In genomic region chr17:45218895-45219661, GRCh38 we compare ENCODE assay signal across 1 cellular context.
A peak's percentile ranks its signal among the peaks of the same experiment; 100 is the strongest.
TF ChIP-seq lines count a peak whose summit lies in the region.

No MANE protein-coding gene starts in this region.

TF ChIP-seq in HepG2, 621 proteins besides CTCF, POLR2A, EP300 and RAD21 (continued from another document and continues in another):
- peak; percentile 90 for TF ChIP-seq ZNF574 (CRISPR knock-in tag; IDR thresholded peaks at IDR 0.05)
- TF ChIP-seq NFIC (IDR thresholded peaks at IDR 0.05; ENCODE audit: low read length): no peak
- no peak for TF ChIP-seq PCBP2 (optimal IDR thresholded peaks at IDR 0.05; ENCODE audit: low read depth, low read length, poor library complexity, severe bottlenecking)
- TF ChIP-seq, protein P1, sequence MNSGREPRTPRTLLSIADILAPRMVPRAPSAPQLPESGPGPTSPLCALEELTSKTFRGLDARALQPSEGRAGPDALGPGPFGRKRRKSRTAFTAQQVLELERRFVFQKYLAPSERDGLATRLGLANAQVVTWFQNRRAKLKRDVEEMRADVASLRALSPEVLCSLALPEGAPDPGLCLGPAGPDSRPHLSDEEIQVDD (CRISPR knock-in tag; IDR thresholded peaks at IDR 0.05; ENCODE audit: borderline replicate concordance): no peak
- TF ChIP-seq GATAD1 (CRISPR knock-in tag; IDR thresholded peaks at IDR 0.05): peak; percentile 42; the same call in 1 of the 2 replicates
- no peak for TF ChIP-seq TCF12 (IDR thresholded peaks at IDR 0.05)
- TF ChIP-seq TCF12 (CRISPR knock-in tag; IDR thresholded peaks at IDR 0.05): no peak
- TF ChIP-seq ZNF547 (CRISPR knock-in tag; IDR thresholded peaks at IDR 0.05): no peak
- TF ChIP-seq EZH2 (conservative IDR thresholded peaks at IDR 0.05; ENCODE audit: low read depth, low read length): no peak
- TF ChIP-seq FOSL2 (CRISPR knock-in tag; IDR thresholded peaks at IDR 0.05): peak; percentile 42; the same call in 1 of the 2 replicates
- TF ChIP-seq, protein P2, sequence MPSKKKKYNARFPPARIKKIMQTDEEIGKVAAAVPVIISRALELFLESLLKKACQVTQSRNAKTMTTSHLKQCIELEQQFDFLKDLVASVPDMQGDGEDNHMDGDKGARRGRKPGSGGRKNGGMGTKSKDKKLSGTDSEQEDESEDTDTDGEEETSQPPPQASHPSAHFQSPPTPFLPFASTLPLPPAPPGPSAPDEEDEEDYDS (CRISPR knock-in tag; IDR thresholded peaks at IDR 0.05): no peak
- TF ChIP-seq CCDC6 (CRISPR knock-in tag; IDR thresholded peaks at IDR 0.05): no peak
- TF ChIP-seq, protein P3, sequence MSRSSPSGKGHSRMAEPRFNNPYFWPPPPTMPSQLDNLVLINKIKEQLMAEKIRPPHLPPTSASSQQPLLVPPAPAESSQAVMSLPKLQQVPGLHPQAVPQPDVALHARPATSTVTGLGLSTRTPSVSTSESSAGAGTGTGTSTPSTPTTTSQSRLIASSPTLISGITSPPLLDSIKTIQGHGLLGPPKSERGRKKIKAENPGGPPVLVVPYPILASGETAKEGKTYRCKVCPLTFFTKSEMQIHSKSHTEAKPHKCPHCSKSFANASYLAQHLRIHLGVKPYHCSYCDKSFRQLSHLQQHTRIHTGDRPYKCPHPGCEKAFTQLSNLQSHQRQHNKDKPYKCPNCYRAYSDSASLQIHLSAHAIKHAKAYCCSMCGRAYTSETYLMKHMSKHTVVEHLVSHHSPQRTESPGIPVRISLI (CRISPR knock-in tag; IDR thresholded peaks at IDR 0.05; ENCODE audit: borderline replicate concordance): no peak
- no peak for TF ChIP-seq KLF11 (CRISPR knock-in tag; IDR thresholded peaks at IDR 0.05)
- TF ChIP-seq AHDC1 (CRISPR knock-in tag; IDR thresholded peaks at IDR 0.05; ENCODE audit: borderline replicate concordance): no peak
- TF ChIP-seq, protein P4, sequence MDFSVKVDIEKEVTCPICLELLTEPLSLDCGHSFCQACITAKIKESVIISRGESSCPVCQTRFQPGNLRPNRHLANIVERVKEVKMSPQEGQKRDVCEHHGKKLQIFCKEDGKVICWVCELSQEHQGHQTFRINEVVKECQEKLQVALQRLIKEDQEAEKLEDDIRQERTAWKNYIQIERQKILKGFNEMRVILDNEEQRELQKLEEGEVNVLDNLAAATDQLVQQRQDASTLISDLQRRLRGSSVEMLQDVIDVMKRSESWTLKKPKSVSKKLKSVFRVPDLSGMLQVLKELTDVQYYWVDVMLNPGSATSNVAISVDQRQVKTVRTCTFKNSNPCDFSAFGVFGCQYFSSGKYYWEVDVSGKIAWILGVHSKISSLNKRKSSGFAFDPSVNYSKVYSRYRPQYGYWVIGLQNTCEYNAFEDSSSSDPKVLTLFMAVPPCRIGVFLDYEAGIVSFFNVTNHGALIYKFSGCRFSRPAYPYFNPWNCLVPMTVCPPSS (IDR thresholded peaks at IDR 0.05): no peak
- TF ChIP-seq, protein P5, sequence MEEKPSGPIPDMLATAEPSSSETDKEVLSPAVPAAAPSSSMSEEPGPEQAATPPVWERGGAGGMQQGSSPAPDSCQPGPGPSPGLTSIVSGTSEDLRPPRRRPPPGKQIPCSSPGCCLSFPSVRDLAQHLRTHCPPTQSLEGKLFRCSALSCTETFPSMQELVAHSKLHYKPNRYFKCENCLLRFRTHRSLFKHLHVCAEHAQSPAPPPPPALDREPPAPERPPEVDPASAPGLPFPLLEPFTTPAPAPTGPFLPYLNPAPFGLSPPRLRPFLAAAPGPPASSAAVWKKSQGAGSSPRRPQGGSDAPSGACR (CRISPR knock-in tag; IDR thresholded peaks at IDR 0.05): no peak
- peak; percentile 69 for TF ChIP-seq TEAD3 (CRISPR knock-in tag; optimal IDR thresholded peaks at IDR 0.05; ENCODE audit: borderline replicate concordance)
- TF ChIP-seq ZNF605 (CRISPR knock-in tag; IDR thresholded peaks at IDR 0.05): no peak
- TF ChIP-seq GATAD2A (CRISPR knock-in tag; IDR thresholded peaks at IDR 0.05): peak; percentile 45; the same call in 1 of the 2 replicates
- 0 out of 2 replicates have a peak, but pooled peaks have one; percentile 47 for TF ChIP-seq IRF2 (CRISPR knock-in tag; IDR thresholded peaks at IDR 0.05)
- no peak for TF ChIP-seq ZZZ3 (CRISPR knock-in tag; IDR thresholded peaks at IDR 0.05; ENCODE audit: borderline replicate concordance)
- TF ChIP-seq, protein P6, sequence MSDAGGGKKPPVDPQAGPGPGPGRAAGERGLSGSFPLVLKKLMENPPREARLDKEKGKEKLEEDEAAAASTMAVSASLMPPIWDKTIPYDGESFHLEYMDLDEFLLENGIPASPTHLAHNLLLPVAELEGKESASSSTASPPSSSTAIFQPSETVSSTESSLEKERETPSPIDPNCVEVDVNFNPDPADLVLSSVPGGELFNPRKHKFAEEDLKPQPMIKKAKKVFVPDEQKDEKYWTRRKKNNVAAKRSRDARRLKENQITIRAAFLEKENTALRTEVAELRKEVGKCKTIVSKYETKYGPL (CRISPR knock-in tag; IDR thresholded peaks at IDR 0.05): no peak
- no peak for TF ChIP-seq HNRNPUL1 (IDR thresholded peaks at IDR 0.05; ENCODE audit: low read depth, low read length)
- TF ChIP-seq ARNT (IDR thresholded peaks at IDR 0.05): no peak
- 0 out of 2 replicates have a peak, but pooled peaks have one; percentile 20 for TF ChIP-seq SUZ12 (IDR thresholded peaks at IDR 0.05; ENCODE audit: low read depth, low read length)
- TF ChIP-seq ZNF670 (CRISPR knock-in tag; IDR thresholded peaks at IDR 0.05; ENCODE audit: borderline replicate concordance): no peak
- TF ChIP-seq ZNF20 (CRISPR knock-in tag; IDR thresholded peaks at IDR 0.05): no peak
- TF ChIP-seq MYNN (CRISPR knock-in tag; IDR thresholded peaks at IDR 0.05; ENCODE audit: low read depth): no peak
- TF ChIP-seq SP4 (CRISPR knock-in tag; IDR thresholded peaks at IDR 0.05): 0 out of 2 replicates have a peak, but pooled peaks have one; percentile 38
- peak; percentile 60; the same call in 1 of the 2 replicates for TF ChIP-seq ZNF691 (CRISPR knock-in tag; IDR thresholded peaks at IDR 0.05; ENCODE audit: borderline replicate concordance, low read depth)
- TF ChIP-seq, protein P7, sequence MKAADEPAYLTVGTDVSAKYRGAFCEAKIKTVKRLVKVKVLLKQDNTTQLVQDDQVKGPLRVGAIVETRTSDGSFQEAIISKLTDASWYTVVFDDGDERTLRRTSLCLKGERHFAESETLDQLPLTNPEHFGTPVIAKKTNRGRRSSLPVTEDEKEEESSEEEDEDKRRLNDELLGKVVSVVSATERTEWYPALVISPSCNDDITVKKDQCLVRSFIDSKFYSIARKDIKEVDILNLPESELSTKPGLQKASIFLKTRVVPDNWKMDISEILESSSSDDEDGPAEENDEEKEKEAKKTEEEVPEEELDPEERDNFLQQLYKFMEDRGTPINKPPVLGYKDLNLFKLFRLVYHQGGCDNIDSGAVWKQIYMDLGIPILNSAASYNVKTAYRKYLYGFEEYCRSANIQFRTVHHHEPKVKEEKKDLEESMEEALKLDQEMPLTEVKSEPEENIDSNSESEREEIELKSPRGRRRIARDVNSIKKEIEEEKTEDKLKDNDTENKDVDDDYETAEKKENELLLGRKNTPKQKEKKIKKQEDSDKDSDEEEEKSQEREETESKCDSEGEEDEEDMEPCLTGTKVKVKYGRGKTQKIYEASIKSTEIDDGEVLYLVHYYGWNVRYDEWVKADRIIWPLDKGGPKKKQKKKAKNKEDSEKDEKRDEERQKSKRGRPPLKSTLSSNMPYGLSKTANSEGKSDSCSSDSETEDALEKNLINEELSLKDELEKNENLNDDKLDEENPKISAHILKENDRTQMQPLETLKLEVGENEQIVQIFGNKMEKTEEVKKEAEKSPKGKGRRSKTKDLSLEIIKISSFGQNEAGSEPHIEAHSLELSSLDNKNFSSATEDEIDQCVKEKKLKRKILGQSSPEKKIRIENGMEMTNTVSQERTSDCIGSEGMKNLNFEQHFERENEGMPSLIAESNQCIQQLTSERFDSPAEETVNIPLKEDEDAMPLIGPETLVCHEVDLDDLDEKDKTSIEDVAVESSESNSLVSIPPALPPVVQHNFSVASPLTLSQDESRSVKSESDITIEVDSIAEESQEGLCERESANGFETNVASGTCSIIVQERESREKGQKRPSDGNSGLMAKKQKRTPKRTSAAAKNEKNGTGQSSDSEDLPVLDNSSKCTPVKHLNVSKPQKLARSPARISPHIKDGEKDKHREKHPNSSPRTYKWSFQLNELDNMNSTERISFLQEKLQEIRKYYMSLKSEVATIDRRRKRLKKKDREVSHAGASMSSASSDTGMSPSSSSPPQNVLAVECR (CRISPR knock-in tag; IDR thresholded peaks at IDR 0.05; ENCODE audit: borderline replicate concordance): peak; percentile 41; the same call in 1 of the 2 replicates
- TF ChIP-seq ZBTB7B (CRISPR knock-in tag; IDR thresholded peaks at IDR 0.05): peak; percentile 16; the same call in 1 of the 2 replicates
- TF ChIP-seq ZNF296 (CRISPR knock-in tag; conservative IDR thresholded peaks at IDR 0.05): no peak
- TF ChIP-seq HNF4G (IDR thresholded peaks at IDR 0.05; ENCODE audit: borderline replicate concordance, low read depth, low read length): no peak
- no peak for TF ChIP-seq HNF4G (CRISPR knock-in tag; IDR thresholded peaks at IDR 0.05; ENCODE audit: borderline replicate concordance, low read depth)
- no peak for TF ChIP-seq ZNF607 (CRISPR knock-in tag; IDR thresholded peaks at IDR 0.05; ENCODE audit: borderline replicate concordance)
- TF ChIP-seq RNF219 (CRISPR knock-in tag; IDR thresholded peaks at IDR 0.05): no peak
- TF ChIP-seq TOE1 (CRISPR knock-in tag; IDR thresholded peaks at IDR 0.05): no peak
- TF ChIP-seq ZNF12 (CRISPR knock-in tag; IDR thresholded peaks at IDR 0.05): no peak
- no peak for TF ChIP-seq MIER2 (CRISPR knock-in tag; IDR thresholded peaks at IDR 0.05)
- no peak for TF ChIP-seq ZEB1 (IDR thresholded peaks at IDR 0.05; ENCODE audit: insufficient replicate concordance, low read depth)
- no peak for TF ChIP-seq HOXA7 (CRISPR knock-in tag; IDR thresholded peaks at IDR 0.05)
